8 cellular contexts compared by ENCODE assay signal in genomic region chr10:71216751-71217265, GRCh38. TPM values are rescaled to one million over a fixed set of nuclear protein-coding genes. Genes with fewer than 3 reads are reported as not detected.
A peak's percentile ranks its signal among the peaks of the same experiment; 100 is the strongest.
DNase-seq lines count a peak whose midpoint lies in the region; ATAC-seq, FAIRE-seq and TF ChIP-seq lines count a peak whose summit lies in the region.

No MANE protein-coding gene starts in this region.

- H2AFZ ChIP-seq in PC-9 = peak overlapping the region; percentile 74

- H3K4me2 ChIP-seq in PC-9 = peak overlapping the region; percentile 99

- ATAC-seq in pancreas (no peak), HG03025 (IDR thresholded peaks at IDR 0.05; ENCODE audit: low FRiP score, unreplicated experiment) (no peak)

- H3K4me3 Mint-ChIP-seq in Calu3 (ENCODE audit: low read depth, unreplicated experiment) = peak overlapping the region; percentile 45

- no peak for TF ChIP-seq POLR2A in esophagus muscularis mucosa (IDR thresholded peaks at IDR 0.05; ENCODE audit: low read depth)

- TF ChIP-seq EP300 in esophagus muscularis mucosa (IDR thresholded peaks at IDR 0.05) = no peak

- no peak overlapping the region for H3K27ac Mint-ChIP-seq in Calu3 (ENCODE audit: unreplicated experiment)

- H3K4me1 Mint-ChIP-seq in Calu3 (ENCODE audit: low read depth, unreplicated experiment) = no peaks in the 10 kb centered on the region

- DNase-seq in Calu3 (no peak), PC-9 (no peak), esophagus muscularis mucosa (ENCODE audit: extremely low spot score) (no peak), pancreas (peak in 2 of 6 donors; percentile 50 to 52), DMS79 (lab: John Stamatoyannopoulos, UW) (no peak), NCI-H2227 treated with DMSO at 0.1 percent for 48 hours (lab: John Stamatoyannopoulos, UW) (no peak), NCI-H1105 (lab: John Stamatoyannopoulos, UW) (no peak)

- CTCF ChIA-PET in Calu3 (lab: Charles Lee) = no interaction called here
- CTCF ChIA-PET in PC-9 (lab: Charles Lee) = interaction anchor here (0.6 kb wide), 1 partner anchor 54 kb away, joined by 3 read pairs; no protein-coding TSS in a partner anchor

- H3K36me3 ChIP-seq in PC-9 (ENCODE audit: low read depth) (no peaks in the 10 kb centered on the region), esophagus muscularis mucosa (no peaks in the 10 kb centered on the region), pancreas (no peaks in the 10 kb centered on the region)

- H3K27me3 ChIP-seq in PC-9 (ENCODE audit: insufficient read depth, low read depth) = peaks cover 1% of the 10 kb centered on the region; the same call in 1 of the 2 replicates
- no peaks in the 10 kb centered on the region for H3K27me3 ChIP-seq in esophagus muscularis mucosa
- H3K27me3 ChIP-seq in pancreas = no peaks in the 10 kb centered on the region

- H3F3A ChIP-seq in PC-9 (ENCODE audit: insufficient read depth, low read depth) = no peaks in the 10 kb centered on the region

- no peaks in the 10 kb centered on the region for H3K9me3 Mint-ChIP-seq in Calu3 (ENCODE audit: low read depth, unreplicated experiment)

- no peaks in the 10 kb centered on the region for H3K9me2 ChIP-seq in PC-9 (ENCODE audit: insufficient read depth)

- 0 out of 2 replicates have a peak, but pooled peaks cover 10% of the 10 kb centered on the region for H3K79me2 ChIP-seq in PC-9 (ENCODE audit: low read depth)

- H3K4me1 ChIP-seq in PC-9 (replicated peaks; ENCODE audit: insufficient read depth) = peaks cover 34% of the 10 kb centered on the region
- peaks cover 45 to 54% (median 46%) of the 10 kb centered on the region in 4 donors for H3K4me1 ChIP-seq in esophagus muscularis mucosa
- H3K4me1 ChIP-seq in pancreas = peaks cover 0 to 3% (median 2%) of the 10 kb centered on the region in 3 donors

- H3K27ac ChIP-seq in PC-9 (no peak overlapping the region), esophagus muscularis mucosa (replicated peaks in 1 of 4) (peak overlapping the region; percentile 50 to 63 (median 56)), pancreas (peak overlapping the region in 1 of 4 donors; percentile 26)

- TF ChIP-seq CTCF in Calu3 (IDR thresholded peaks at IDR 0.05; ENCODE audit: unreplicated experiment) (no peak), PC-9 (conservative IDR thresholded peaks at IDR 0.05) (no peak), esophagus muscularis mucosa (IDR thresholded peaks at IDR 0.05) (no peak), pancreas (IDR thresholded peaks at IDR 0.05) (no peak)

- FAIRE-seq in pancreas (lab: Jason Lieb, UNC) = no peak

- peaks cover 96% of the 10 kb centered on the region for H3K27me3 Mint-ChIP-seq in Calu3 (ENCODE audit: unreplicated experiment)

- 37% methylated on average over 8 of the region's 8 CpGs for WGBS in esophagus muscularis mucosa
- 44 to 49% methylated on average over 8 of the region's 8 CpGs for WGBS in pancreas, 2 donors

- peaks cover 7% of the 10 kb centered on the region for H3K36me3 Mint-ChIP-seq in Calu3 (ENCODE audit: insufficient read depth, unreplicated experiment)

- BruUV-seq in Calu3 (replicated peaks; lab: Mats Ljungman, UMichigan) = no TSS peak
- no TSS peak for BruUV-seq in PC-9 (replicated peaks; lab: Mats Ljungman, UMichigan)

- no peaks in the 10 kb centered on the region for H3K9me3 ChIP-seq in PC-9 (ENCODE audit: insufficient read depth, low read depth)
- H3K9me3 ChIP-seq in esophagus muscularis mucosa = no peaks in the 10 kb centered on the region
- H3K9me3 ChIP-seq in pancreas = no peaks in the 10 kb centered on the region

- H4K20me1 ChIP-seq in PC-9 (ENCODE audit: insufficient read depth) = no peaks in the 10 kb centered on the region

- H3K4me3 ChIP-seq in PC-9 (peak overlapping the region; percentile 73), esophagus muscularis mucosa (peak overlapping the region; percentile 62 to 69 (median 64)), pancreas (peak overlapping the region in 3 of 4 donors; percentile 15 to 55 (median 38))

- POLR2A ChIA-PET in PC-9 (lab: Charles Lee; ENCODE audit: unreplicated experiment) = no interaction called here

- intact Hi-C loops in Calu3 (cut with micrococcal nuclease; ENCODE audit: unreplicated experiment) = no loop called here
- intact Hi-C loops in PC-9 (cut with micrococcal nuclease; ENCODE audit: unreplicated experiment) = no loop called here
- intact Hi-C loops in esophagus muscularis mucosa (cut with DNase I) = no loop called here
- intact Hi-C loops in pancreas (cut with DNase I) = no loop called here

RNA-seq across cellular contexts. Expression of gene UNC5B, which starts 4.4 kb away (rescaled TPM):
- total RNA-seq in Calu3 (2022) (0.07 and 0.39 TPM in 2 replicates), PC-9 (2021) (1.7 and 2.7 TPM in 2 replicates), esophagus muscularis mucosa (1 to 10 TPM; 2.1 to 3.7 (median 2.8) TPM), pancreas (1 to 10 TPM; 2.8 to 7.7 (median 4.4) TPM)
- polyA plus RNA-seq in pancreas = 1 to 10 TPM; 2.4 to 4.8 TPM
